28 cellular contexts compared by ENCODE assay signal in the genomic region with DNA sequence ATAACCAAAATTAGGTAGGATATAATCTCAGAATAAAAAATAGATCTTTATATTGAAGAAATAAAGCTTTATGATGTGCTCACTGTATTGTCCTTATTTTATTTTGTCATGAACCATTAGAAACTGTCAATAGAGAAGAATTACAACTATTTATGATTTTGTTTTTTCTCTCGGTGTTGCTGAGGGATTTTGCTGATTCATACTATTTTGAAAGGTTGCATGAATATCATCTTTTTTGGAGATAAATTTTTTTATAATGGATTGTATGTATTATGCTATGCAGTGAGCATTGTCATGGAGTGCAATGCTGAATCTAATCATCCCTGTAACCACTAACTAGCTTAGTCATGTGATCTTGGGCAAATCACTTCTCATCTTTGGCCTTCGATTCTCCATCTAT.
"Had no signal": no experiment of that assay in that cellular context is flagged by ENCODE, and none has a peak within 500 bp of the region (broad histone marks: within the 10 kb centered on the region; RNA-seq: fewer than 3 reads in every experiment).

No MANE protein-coding gene starts in this region.

- H3K9me3 Mint-ChIP-seq: dendritic cell treated with granulocyte-macrophage colony-stimulating factor and Interleukin-4, amounts not matched to agents 40 ng/mL and 50 ng/mL, for 4 days; effector memory CD8-positive, alpha-beta T cell had no signal

- ATAC-seq: effector memory CD8-positive, alpha-beta T cell; esophagus mucosa; gastrocnemius medialis; heart right ventricle; left cardiac atrium; left lung; left ventricle myocardium superior; lower lobe of right lung; mucosa of descending colon had no signal

- H3K4me3 ChIP-seq: colonic mucosa, esophagus squamous epithelium, gastrocnemius medialis, heart right ventricle, left lung, lower lobe of right lung, mucosa of descending colon had no signal

- H3K27me3 ChIP-seq: colonic mucosa, esophagus squamous epithelium, gastrocnemius medialis, heart right ventricle, left lung had no signal

- H3K4me1 Mint-ChIP-seq: endodermal cell, mesothelial cell of epicardium had no signal

- H3K4me1 ChIP-seq: colonic mucosa, esophagus squamous epithelium, lower lobe of right lung had no signal

- FAIRE-seq: endometrium, islet of Langerhans, keratinocyte had no signal

- H3K27ac Mint-ChIP-seq: dendritic cell treated with granulocyte-macrophage colony-stimulating factor and Interleukin-4, amounts not matched to agents 40 ng/mL and 50 ng/mL, for 4 days; effector memory CD8-positive, alpha-beta T cell; endodermal cell; mesothelial cell of epicardium had no signal

- DNase-seq: colonic mucosa; cortex of kidney; effector CD8-positive, alpha-beta T cell; effector memory CD8-positive, alpha-beta T cell; endodermal cell; erythroblast; esophagus squamous epithelium; foreskin fibroblast; foreskin melanocyte; gastrocnemius medialis; glutamatergic neuron; head of caudate nucleus; heart right ventricle; hippocampal formation; left cardiac atrium; left lung; left ventricle myocardium superior; lower lobe of right lung; mesenchymal stem cell; mucosa of descending colon; naive B cell had no signal

- H3K36me3 ChIP-seq: colonic mucosa, gastrocnemius medialis, heart right ventricle, left lung, lower lobe of right lung had no signal

- H3K27me3 Mint-ChIP-seq: dendritic cell treated with granulocyte-macrophage colony-stimulating factor and Interleukin-4, amounts not matched to agents 40 ng/mL and 50 ng/mL, for 4 days; effector memory CD8-positive, alpha-beta T cell; naive B cell had no signal

- H3K4me3 Mint-ChIP-seq: dendritic cell treated with granulocyte-macrophage colony-stimulating factor and Interleukin-4, amounts not matched to agents 40 ng/mL and 50 ng/mL, for 4 days; effector memory CD8-positive, alpha-beta T cell; endodermal cell; mesothelial cell of epicardium; naive B cell had no signal

- H3K27ac ChIP-seq: colonic mucosa, epithelial cell of prostate, esophagus squamous epithelium, gastrocnemius medialis, heart right ventricle, left lung, lower lobe of right lung had no signal

- H3K9me3 ChIP-seq: colonic mucosa, gastrocnemius medialis, lower lobe of right lung, mucosa of descending colon had no signal
